Comparison of ENCODE assay signal across 33 cellular contexts in the genomic region with DNA sequence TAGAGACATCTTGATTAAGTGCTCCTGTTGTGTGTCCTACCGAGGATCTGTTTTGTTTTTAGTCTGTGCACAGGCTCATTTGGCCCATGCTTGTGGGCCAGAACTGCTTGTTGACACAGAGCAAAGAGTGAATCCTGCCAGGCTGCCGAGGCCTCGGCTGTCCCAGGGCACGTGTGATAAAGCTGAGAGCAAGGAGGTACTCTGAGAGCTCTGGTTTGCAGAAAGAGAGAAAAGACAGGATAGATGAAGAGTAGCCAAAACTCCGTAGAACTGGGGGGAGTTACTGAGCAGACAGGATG.
A peak's percentile ranks its signal among the peaks of the same experiment; 100 is the strongest.
DNase-seq lines count a peak whose midpoint lies in the region; ATAC-seq and TF ChIP-seq lines count a peak whose summit lies in the region.
"Had no signal": no experiment of that assay in that cellular context is flagged by ENCODE, and none has a peak within 500 bp of the region (broad histone marks: within the 10 kb centered on the region; RNA-seq: fewer than 3 reads in every experiment).

No MANE protein-coding gene starts in this region.

- no peaks in the 10 kb centered on the region for H3K27me3 ChIP-seq in left ventricle myocardium inferior (ENCODE audit: low read depth)
- H3K27me3 ChIP-seq: hepatocyte, pancreas had no signal

- TF ChIP-seq CTCF in left ventricle myocardium inferior (IDR thresholded peaks at IDR 0.05; ENCODE audit: borderline replicate concordance) (no peak), nephron (IDR thresholded peaks at IDR 0.05; ENCODE audit: unreplicated experiment in 3 of 3) (no peak)

- DNase-seq in Right ventricle myocardium inferior (ENCODE audit: missing footprints) (no peak), cardiac septum (ENCODE audit: low spot score) (no peak), left ventricle myocardium inferior (no peak), NCI-H345 treated with DMSO at 0.1 percent for 48 hours (lab: John Stamatoyannopoulos, UW; ENCODE audit: unreplicated experiment) (no peak), erythroblast (lab: John Stamatoyannopoulos, UW) (no peak), NCI-H748 treated with DMSO at 0.1 percent for 48 hours (lab: John Stamatoyannopoulos, UW) (no peak)
- DNase-seq: activated CD4-positive, CD25-positive, alpha-beta regulatory T cell treated with anti-CD3 and anti-CD28 coated beads, Interleukin-2, amount 50 U/mL, for 72 hours; activated CD8-positive, alpha-beta T cell treated with anti-CD3 and anti-CD28 coated beads, Interleukin-2, amount 10 ng/mL, durations not matched to agents 7 days and 5 days; activated gamma-delta T cell; AML-193; DMS153; effector memory CD8-positive, alpha-beta T cell; foreskin keratinocyte; Kasumi-1; NCI-H1436; NCI-H446 treated with DMSO at 0.1 percent for 48 hours; OCI-M1; pancreas; SK-N-SH; stimulated activated CD4-positive, alpha-beta T cell treated with anti-CD3 and anti-CD28 coated beads, Interleukin-12 subunit alpha, Interleukin-12 subunit beta, amount 100 ng/mL, for 4 hours; stimulated activated CD4-positive, alpha-beta T cell treated with anti-CD3 and anti-CD28 coated beads, Interleukin-4, amount 100 ng/mL, for 1 hour; stimulated activated naive B cell treated with anti-CD40 and anti-IgM and Interleukin-4, amounts not matched to agents 10 μg/mL and 1 μg/mL and 100 μg/mL, for 72 hours; T-helper 2 cell had no signal

- H3K9me3 Mint-ChIP-seq in nephron = no peaks in the 10 kb centered on the region
- H3K9me3 Mint-ChIP-seq: brain; CD8-positive, alpha-beta T cell; effector memory CD8-positive, alpha-beta T cell; mesothelial cell of epicardium; naive thymus-derived CD4-positive, alpha-beta T cell had no signal

- H3K27ac ChIP-seq in left ventricle myocardium inferior (replicated peaks) = peak overlapping the region; percentile 81
- H3K27ac ChIP-seq: A549, foreskin keratinocyte, hepatocyte, pancreas had no signal

- H3K36me3 Mint-ChIP-seq in nephron (ENCODE audit: low read depth) = no peaks in the 10 kb centered on the region
- H3K36me3 Mint-ChIP-seq: brain, mesothelial cell of epicardium had no signal

- peak overlapping the region in 2 of 3 experiments; percentile 8 to 36 for H3K27ac Mint-ChIP-seq in nephron
- H3K27ac Mint-ChIP-seq: activated CD8-positive, alpha-beta T cell treated with anti-CD3 and anti-CD28 coated beads, Interleukin-2, amount 10 ng/mL, durations not matched to agents 7 days and 5 days; CD8-positive, alpha-beta T cell; effector memory CD8-positive, alpha-beta T cell; mesothelial cell of epicardium; stimulated activated naive B cell treated with anti-CD40 and anti-IgM and Interleukin-4, amounts not matched to agents 10 μg/mL and 1 μg/mL and 100 μg/mL, for 72 hours had no signal

- no peaks in the 10 kb centered on the region for H3K36me3 ChIP-seq in left ventricle myocardium inferior
- H3K36me3 ChIP-seq: pancreas had no signal

- no peak overlapping the region for H3K4me3 ChIP-seq in left ventricle myocardium inferior
- H3K4me3 ChIP-seq: A549, hepatocyte, pancreas had no signal

- H3K4me3 Mint-ChIP-seq in nephron = no peak overlapping the region
- H3K4me3 Mint-ChIP-seq: activated CD8-positive, alpha-beta T cell treated with anti-CD3 and anti-CD28 coated beads, Interleukin-2, amount 10 ng/mL, durations not matched to agents 7 days and 5 days; brain; CD8-positive, alpha-beta T cell; effector memory CD8-positive, alpha-beta T cell; mesothelial cell of epicardium; naive thymus-derived CD4-positive, alpha-beta T cell; stimulated activated naive B cell treated with anti-CD40 and anti-IgM and Interleukin-4, amounts not matched to agents 10 μg/mL and 1 μg/mL and 100 μg/mL, for 72 hours had no signal

- peaks cover 8% of the 10 kb centered on the region for H3K27me3 Mint-ChIP-seq in nephron (ENCODE audit: low read depth)
- H3K27me3 Mint-ChIP-seq: effector memory CD8-positive, alpha-beta T cell; naive thymus-derived CD4-positive, alpha-beta T cell had no signal

- ATAC-seq in Right ventricle myocardium inferior (peak; percentile 64), GM21423 (IDR thresholded peaks at IDR 0.05; ENCODE audit: unreplicated experiment) (no peak)
- ATAC-seq: A549; activated CD8-positive, alpha-beta T cell treated with anti-CD3 and anti-CD28 coated beads, Interleukin-2, amount 10 ng/mL, durations not matched to agents 7 days and 5 days; CD8-positive, alpha-beta T cell; effector memory CD8-positive, alpha-beta T cell; esophagus mucosa; foreskin keratinocyte; naive thymus-derived CD4-positive, alpha-beta T cell; pancreas; sciatic nerve; stimulated activated naive B cell treated with anti-CD40 and anti-IgM and Interleukin-4, amounts not matched to agents 10 μg/mL and 1 μg/mL and 100 μg/mL, for 72 hours had no signal

- intact Hi-C loops in Right ventricle myocardium inferior (cut with DNase I) = no loop called here
- intact Hi-C loops in cardiac septum (cut with DNase I) = loop anchor here (5.0 kb wide), 1 partner anchor 251 kb away; no protein-coding TSS in a partner anchor
- intact Hi-C loops in left ventricle myocardium inferior (cut with micrococcal nuclease) = no loop called here

- peaks cover 77% of the 10 kb centered on the region for H3K4me1 ChIP-seq in left ventricle myocardium inferior
- H3K4me1 ChIP-seq: A549, foreskin keratinocyte, pancreas had no signal

- peaks cover 60% of the 10 kb centered on the region for H3K4me1 Mint-ChIP-seq in nephron

- H3K9me3 ChIP-seq in left ventricle myocardium inferior (replicated peaks) = no peaks in the 10 kb centered on the region
- H3K9me3 ChIP-seq: A549, pancreas, SK-N-SH had no signal

- no peak for TF ChIP-seq POLR2A in erythroblast (IDR thresholded peaks at IDR 0.05; ENCODE audit: low read length)
